In genomic region chr18:58496937-58497336, GRCh38 we compare ENCODE assay signal across 9 cellular contexts.
DNase-seq lines count a peak whose midpoint lies in the region; ATAC-seq and TF ChIP-seq lines count a peak whose summit lies in the region.
"Had no signal": no experiment of that assay in that cellular context is flagged by ENCODE, and none has a peak within 500 bp of the region (broad histone marks: within the 10 kb centered on the region; RNA-seq: fewer than 3 reads in every experiment).

No MANE protein-coding gene starts in this region.

- H3K4me2 ChIP-seq in DOHH2 (ENCODE audit: low read length) (no peak overlapping the region), SK-N-SH (no peak overlapping the region)

- 75% methylated on average over 4 of the region's 4 CpGs for WGBS in SK-N-SH (ENCODE audit: low lambda C conversion rate)
- 55 to 75% (median 74%) methylated on average over 4 of the region's 4 CpGs for WGBS in stomach, 5 donors

- no peak overlapping the region for H3K27ac ChIP-seq in DOHH2 (ENCODE audit: low read depth, low read length)
- no peak overlapping the region for H3K27ac ChIP-seq in SK-N-SH (ENCODE audit: low read depth in 2 of 2, low read length in 1 of 2)
- H3K27ac ChIP-seq in stomach: no peak overlapping the region

- no peaks in the 10 kb centered on the region for H3K79me2 ChIP-seq in DOHH2 (ENCODE audit: control insufficient read depth, low read length)
- no peaks in the 10 kb centered on the region for H3K79me2 ChIP-seq in SK-N-SH (ENCODE audit: insufficient read depth)

- no peak for ATAC-seq in GM19467 (IDR thresholded peaks at IDR 0.05; ENCODE audit: unreplicated experiment)

- no peaks in the 10 kb centered on the region for H4K20me1 ChIP-seq in DOHH2 (ENCODE audit: control insufficient read depth, insufficient read depth, low read depth, low read length)
- no peaks in the 10 kb centered on the region for H4K20me1 ChIP-seq in SK-N-SH (ENCODE audit: insufficient read depth)

- H3K4me3 ChIP-seq in DOHH2 (ENCODE audit: low read length): no peak overlapping the region
- H3K4me3 ChIP-seq in SK-N-SH (ENCODE audit: low read depth in 2 of 2, low read length in 1 of 2): no peak overlapping the region
- H3K4me3 ChIP-seq in stomach: no peak overlapping the region

- H3K27me3 ChIP-seq in DOHH2 (ENCODE audit: control insufficient read depth, low read length): peaks cover 35% of the 10 kb centered on the region
- no peaks in the 10 kb centered on the region for H3K27me3 ChIP-seq in SK-N-SH (ENCODE audit: insufficient read depth)
- H3K27me3 ChIP-seq in stomach: no peaks in the 10 kb centered on the region

- no peak overlapping the region for H3K9ac ChIP-seq in SK-N-SH

- TF ChIP-seq CTCF in DOHH2 (IDR thresholded peaks at IDR 0.05; ENCODE audit: low read depth, low read length, poor library complexity, severe bottlenecking): peak; percentile 64
- peak; percentile 37; the same call in 1 of the 2 replicates for TF ChIP-seq CTCF in SK-N-SH (IDR thresholded peaks at IDR 0.05)
- no peak for TF ChIP-seq CTCF in stomach (IDR thresholded peaks at IDR 0.05)

- DNase-seq in HT1080 (ENCODE audit: low read depth): peak; percentile 5
- no peak for DNase-seq in SK-N-SH
- DNase-seq in left kidney (ENCODE audit: low read depth, low spot score): peak; percentile 35
- no peak for DNase-seq in activated CD4-positive, alpha-beta T cell treated with anti-CD3 and anti-CD28 coated beads for 4 hours
- DNase-seq in DMS79 treated with DMSO at 0.1 percent for 48 hours (lab: John Stamatoyannopoulos, UW): no peak
- DNase-seq in stomach: no peak
- DNase-seq: stimulated activated CD4-positive, alpha-beta T cell treated with anti-CD3 and anti-CD28 coated beads, Interleukin-4, amount 100 ng/mL, for 4 hours had no signal

- H3K9me3 ChIP-seq in DOHH2 (ENCODE audit: control insufficient read depth, insufficient read depth, low read length) (no peaks in the 10 kb centered on the region), SK-N-SH (no peaks in the 10 kb centered on the region), stomach (no peaks in the 10 kb centered on the region)

- H3K9me2 ChIP-seq in DOHH2 (replicated peaks; ENCODE audit: control insufficient read depth, low read length) (no peaks in the 10 kb centered on the region), SK-N-SH (no peaks in the 10 kb centered on the region)

- CTCF ChIA-PET in SK-N-SH (lab: Yijun Ruan, JAX): interaction anchor here (0.6 to 2.6 kb wide), 6 partner anchors 12 to 361 kb away, joined by 3 to 13 read pairs (median 4); no protein-coding TSS in a partner anchor

- TF ChIP-seq RAD21 in SK-N-SH (IDR thresholded peaks at IDR 0.05; ENCODE audit: low read length): 0 out of 2 replicates have a peak, but pooled peaks have one; percentile 9

- H3K4me1 ChIP-seq in DOHH2 (ENCODE audit: control insufficient read depth, low read length) (peaks cover 11% of the 10 kb centered on the region), SK-N-SH (ENCODE audit: control insufficient read depth in 1 of 2, insufficient read depth in 2 of 2, low read depth in 1 of 2, low read length in 1 of 2) (peaks cover 0 to 8% of the 10 kb centered on the region in 2 experiments; a peak in 1 of 4 replicates), stomach (peaks cover 0 to 30% (median 13%) of the 10 kb centered on the region in 4 donors)

- no peak overlapping the region for H2AFZ ChIP-seq in SK-N-SH (ENCODE audit: low read depth)

- intact Hi-C loops in stomach (cut with DNase I; ENCODE audit: low total_unique reads): loop anchor here (10.0 kb wide), 1 partner anchor 92 kb away; no protein-coding TSS in a partner anchor

- TF ChIP-seq EP300 in SK-N-SH (IDR thresholded peaks at IDR 0.05; ENCODE audit: borderline replicate concordance in 1 of 2, low read depth in 1 of 2, low read length in 1 of 2) (no peak), stomach (IDR thresholded peaks at IDR 0.05) (no peak)

- H3K36me3 ChIP-seq in DOHH2 (ENCODE audit: control insufficient read depth, low read length) (no peaks in the 10 kb centered on the region), SK-N-SH (replicated peaks in 1 of 2; ENCODE audit: control insufficient read depth in 1 of 2, insufficient read depth in 2 of 2, low read length in 1 of 2) (no peaks in the 10 kb centered on the region), stomach (no peaks in the 10 kb centered on the region)

- TF ChIP-seq POLR2A in stomach (IDR thresholded peaks at IDR 0.05): no peak

- POLR2A ChIA-PET in SK-N-SH (lab: Yijun Ruan, JAX): no interaction called here

- H3F3A ChIP-seq in DOHH2 (ENCODE audit: control insufficient read depth, insufficient read depth) (no peaks in the 10 kb centered on the region), SK-N-SH (replicated peaks; ENCODE audit: insufficient read depth) (no peaks in the 10 kb centered on the region)

TF ChIP-seq in SK-N-SH, 30 proteins besides CTCF, POLR2A, EP300 and RAD21:
- TF ChIP-seq RFX5 (IDR thresholded peaks at IDR 0.05; ENCODE audit: low read length) (no peak), TCF12 (IDR thresholded peaks at IDR 0.05) (no peak), RXRA (IDR thresholded peaks at IDR 0.05; ENCODE audit: borderline replicate concordance, low read depth) (no peak), RCOR1 (IDR thresholded peaks at IDR 0.05; ENCODE audit: low read length) (no peak), REST (IDR thresholded peaks at IDR 0.05; ENCODE audit: low read depth, low read length) (no peak)
TF ChIP-seq in SK-N-SH: peak in this region for 0.

Comparison
In these comparisons a context has a peak if more than half of its experiments do, and no peak if none do; other contexts are left out.
1. CTCF ChIP-seq: peak in DOHH2 (single experiment) and SK-N-SH (single experiment); none in stomach (0 of 7).
2. DNase-seq: peak in HT1080 (single experiment) and left kidney (single experiment); none in SK-N-SH (single experiment), activated CD4-positive, alpha-beta T cell treated with anti-CD3 and anti-CD28 coated beads for 4 hours (0 of 2), DMS79 treated with DMSO at 0.1 percent for 48 hours (single experiment) and stomach (single experiment).